30 cellular contexts compared by ENCODE assay signal in genomic region chr5:104096451-104096850, GRCh38.
"Had no signal": no experiment of that assay in that cellular context is flagged by ENCODE, and none has a peak within 500 bp of the region (broad histone marks: within the 10 kb centered on the region; RNA-seq: fewer than 3 reads in every experiment).

No MANE protein-coding gene starts in this region.

- H3K27me3 ChIP-seq: dorsolateral prefrontal cortex, foreskin keratinocyte, gastroesophageal sphincter, heart right ventricle, left lung, neural progenitor cell, right lobe of liver, testis, transverse colon, upper lobe of right lung, uterus had no signal

- H3K4me3 ChIP-seq: dorsolateral prefrontal cortex, gastroesophageal sphincter, heart right ventricle, left lung, neural progenitor cell, right lobe of liver, testis, transverse colon, upper lobe of right lung, uterus had no signal

- H3K27ac Mint-ChIP-seq: naive thymus-derived CD4-positive, alpha-beta T cell; neural progenitor cell; progenitor cell of endocrine pancreas; stimulated activated effector memory CD8-positive, alpha-beta T cell treated with anti-CD3 and anti-CD28 coated beads, Interleukin-12 subunit alpha, Interleukin-12 subunit beta, amount 100 ng/mL, for 72 hours had no signal

- H3K36me3 Mint-ChIP-seq: naive thymus-derived CD4-positive, alpha-beta T cell; neural progenitor cell; stimulated activated effector memory CD8-positive, alpha-beta T cell treated with anti-CD3 and anti-CD28 coated beads, Interleukin-12 subunit alpha, Interleukin-12 subunit beta, amount 100 ng/mL, for 72 hours had no signal

- H3K4me1 ChIP-seq: foreskin keratinocyte, gastroesophageal sphincter, heart right ventricle, left lung, neural progenitor cell, parathyroid adenoma, right lobe of liver, testis, transverse colon, upper lobe of right lung, uterus had no signal

- H3K9me3 ChIP-seq: gastroesophageal sphincter, heart right ventricle, right lobe of liver, testis, transverse colon, upper lobe of right lung had no signal

- H3K9ac ChIP-seq: neural progenitor cell, parathyroid adenoma had no signal

- FAIRE-seq: colon, islet of Langerhans, small intestine had no signal

- H3K27me3 Mint-ChIP-seq: naive thymus-derived CD4-positive, alpha-beta T cell; progenitor cell of endocrine pancreas had no signal

- DNase-seq: dorsolateral prefrontal cortex; effector CD4-positive, alpha-beta T cell; foreskin keratinocyte; glutamatergic neuron; heart right ventricle; hippocampal formation; left cardiac atrium; left lung; mesenchymal stem cell; midbrain; naive thymus-derived CD4-positive, alpha-beta T cell; right lobe of liver; small intestine; stimulated activated CD4-positive, alpha-beta T cell treated with anti-CD3 and anti-CD28 coated beads, Interleukin-15, amount 100 ng/mL, for 24 hours; stimulated activated CD4-positive, alpha-beta T cell treated with anti-CD3 and anti-CD28 coated beads, Interleukin-4, amount 100 ng/mL, for 24 hours; stimulated activated naive CD8-positive, alpha-beta T cell treated with anti-CD3 and anti-CD28 coated beads, Interleukin-15, Interleukin-2, amounts not matched to agents 100 U/mL and 50 U/mL, for 24 hours; substantia nigra; testis; transverse colon; upper lobe of right lung; uterus had no signal

- H3K27ac ChIP-seq: dorsolateral prefrontal cortex, epithelial cell of prostate, foreskin keratinocyte, gastroesophageal sphincter, heart right ventricle, left lung, neural progenitor cell, parathyroid adenoma, right lobe of liver, testis, transverse colon, upper lobe of right lung, uterus had no signal

- H3K36me3 ChIP-seq: gastroesophageal sphincter, heart right ventricle, left lung, neural progenitor cell, right lobe of liver, transverse colon, upper lobe of right lung, uterus had no signal

- H3K4me1 Mint-ChIP-seq: naive thymus-derived CD4-positive, alpha-beta T cell; neural progenitor cell; stimulated activated effector memory CD8-positive, alpha-beta T cell treated with anti-CD3 and anti-CD28 coated beads, Interleukin-12 subunit alpha, Interleukin-12 subunit beta, amount 100 ng/mL, for 72 hours had no signal

- H3K4me3 Mint-ChIP-seq: naive thymus-derived CD4-positive, alpha-beta T cell; nephron; neural progenitor cell; stimulated activated effector memory CD8-positive, alpha-beta T cell treated with anti-CD3 and anti-CD28 coated beads, Interleukin-12 subunit alpha, Interleukin-12 subunit beta, amount 100 ng/mL, for 72 hours had no signal
